ENCODE assay signal across 38 cellular contexts in genomic region chr3:133021206-133021605, GRCh38. TPM values are rescaled to one million over a fixed set of nuclear protein-coding genes. Genes with fewer than 3 reads are reported as not detected.
"Had no signal": no experiment of that assay in that cellular context is flagged by ENCODE, and none has a peak within 500 bp of the region (broad histone marks: within the 10 kb centered on the region; RNA-seq: fewer than 3 reads in every experiment).

No MANE protein-coding gene starts in this region.

- H3K9me3 ChIP-seq: adrenal gland, body of pancreas, breast epithelium had no signal

- H3K4me3 ChIP-seq: adrenal gland, body of pancreas, breast epithelium, cardiac muscle cell had no signal

- H3K36me3 ChIP-seq: adrenal gland, brain microvascular endothelial cell, breast epithelium, cardiac muscle cell had no signal

- H3K27ac ChIP-seq: adrenal gland, body of pancreas, brain microvascular endothelial cell, breast epithelium, cardiac muscle cell, VCaP had no signal

- ATAC-seq: activated CD8-positive, alpha-beta T cell treated with anti-CD3 and anti-CD28 coated beads for 36 hours; activated naive CD4-positive, alpha-beta T cell treated with anti-CD3 and anti-CD28 coated beads, Interleukin-2, amount 50 U/mL, for 72 hours; activated T-cell treated with anti-CD3 and anti-CD28 coated beads, Interleukin-2, amount 50 U/mL, for 4 hours; activated T-cell treated with anti-CD3 and anti-CD28 coated beads, Interleukin-2, amount 50 U/mL, for 72 hours; activated T-helper 17 cell treated with anti-CD3 and anti-CD28 coated beads, Interleukin-2, amount 50 U/mL, for 72 hours; body of pancreas had no signal

- FAIRE-seq: astrocyte, TTC549 had no signal

- DNase-seq: activated B cell treated with CpG ODN at 0.5 μM for 24 hours; activated CD4-positive, alpha-beta memory T cell treated with anti-CD3 and anti-CD28 coated beads for 36 hours; activated CD4-positive, alpha-beta T cell treated with anti-CD3 and anti-CD28 coated beads for 4 hours; activated CD4-positive, alpha-beta T cell treated with anti-CD3 and anti-CD28 coated beads, Interleukin-2, amount 10 ng/mL, durations not matched to agents 24 days and 14 days; activated CD4-positive, alpha-beta T cell treated with anti-CD3 and anti-CD28 coated beads, Interleukin-2, amount 50 U/mL, for 1 hour; activated CD4-positive, alpha-beta T cell treated with anti-CD3 and anti-CD28 coated beads, Interleukin-2, amount 50 U/mL, for 4 hours; activated CD4-positive, CD25-positive, alpha-beta regulatory T cell treated with anti-CD3 and anti-CD28 coated beads, Interleukin-2, amount 50 U/mL, for 72 hours; activated CD8-positive, alpha-beta memory T cell treated with anti-CD3 and anti-CD28 coated beads, Interleukin-2, amount 50 U/mL, for 4 hours; activated CD8-positive, alpha-beta T cell treated with anti-CD3 and anti-CD28 coated beads for 36 hours; activated effector memory CD4-positive, alpha-beta T cell treated with anti-CD3 and anti-CD28 coated beads, Interleukin-2, amount 50 U/mL, for 16 hours; activated gamma-delta T cell treated with Interleukin-2 at 50 U/mL for 16 hours; activated naive CD4-positive, alpha-beta T cell; activated naive CD4-positive, alpha-beta T cell treated with anti-CD3 and anti-CD28 coated beads for 36 hours; activated naive CD4-positive, alpha-beta T cell treated with anti-CD3 and anti-CD28 coated beads, Interleukin-2, amount 50 U/mL, for 16 hours; activated naive CD8-positive, alpha-beta T cell treated with anti-CD3 and anti-CD28 coated beads for 36 hours; activated T-cell treated with anti-CD3 and anti-CD28 coated beads for 4 hours; activated T-cell treated with anti-CD3 and anti-CD28 coated beads, Interleukin-2, amount 50 U/mL, for 1 hour; activated T-cell treated with anti-CD3 and anti-CD28 coated beads, Interleukin-2, amount 50 U/mL, for 4 hours; activated T-cell treated with anti-CD3 and anti-CD28 coated beads, Interleukin-2, amount 50 U/mL, for 72 hours; adrenal gland; amniotic stem cell; aorta; body of pancreas; brain microvascular endothelial cell; caudate nucleus; cerebellar nuclear complex; T-helper 1 cell; T-helper 2 cell; T-helper 9 cell had no signal

- H3K27me3 ChIP-seq: adrenal gland, body of pancreas, brain microvascular endothelial cell, breast epithelium had no signal

- H3K4me1 ChIP-seq: adrenal gland, body of pancreas, breast epithelium had no signal

RNA-seq across cellular contexts. Expression of gene TMEM108, which starts 17.0 kb away (rescaled TPM):
- total RNA-seq: activated B cell treated with CpG ODN at 0.5 μM for 24 hours; activated CD4-positive, alpha-beta memory T cell treated with anti-CD3 and anti-CD28 coated beads for 36 hours; activated CD4-positive, alpha-beta T cell treated with anti-CD3 and anti-CD28 coated beads, Interleukin-2, amount 10 ng/mL, durations not matched to agents 24 days and 14 days; activated CD8-positive, alpha-beta memory T cell treated with anti-CD3 and anti-CD28 coated beads for 36 hours; activated CD8-positive, alpha-beta T cell treated with anti-CD3 and anti-CD28 coated beads for 36 hours; activated naive CD4-positive, alpha-beta T cell treated with anti-CD3 and anti-CD28 coated beads for 36 hours; activated naive CD4-positive, alpha-beta T cell treated with anti-CD3 and anti-CD28 coated beads, Interleukin-2, amount 50 U/mL, for 72 hours; activated naive CD8-positive, alpha-beta T cell treated with anti-CD3 and anti-CD28 coated beads for 36 hours; activated T-cell treated with anti-CD3 and anti-CD28 coated beads, Interleukin-2, amount 50 U/mL, for 4 hours; activated T-helper 1 cell treated with anti-CD3 and anti-CD28 coated beads, Interleukin-12 subunit alpha, Interleukin-12 subunit beta, Interleukin-2, Interleukin-4 antibody, amounts not matched to agents 30 ng/mL and 10 ng/mL and 1 ng/mL, durations not matched to agents 14 hours and 24 hours and 36 hours had no signal
